Comparison of ENCODE assay signal across 22 cellular contexts in genomic region chr3:194539498-194539897, GRCh38.
"Had no signal": no experiment of that assay in that cellular context is flagged by ENCODE, and none has a peak within 500 bp of the region (broad histone marks: within the 10 kb centered on the region; RNA-seq: fewer than 3 reads in every experiment).

No MANE protein-coding gene starts in this region.

- H3K36me3 ChIP-seq: colonic mucosa, esophagus squamous epithelium, gastroesophageal sphincter, heart left ventricle, left lung, lower lobe of right lung had no signal

- H3K4me1 Mint-ChIP-seq: endodermal cell had no signal

- H3K4me2 ChIP-seq: hepatocyte had no signal

- H3K36me3 Mint-ChIP-seq: mesothelial cell of epicardium had no signal

- H2AFZ ChIP-seq: hepatocyte had no signal

- DNase-seq: colonic mucosa; cortex of kidney; effector CD8-positive, alpha-beta T cell; effector memory CD8-positive, alpha-beta T cell; endodermal cell; erythroblast; esophagus squamous epithelium; foreskin keratinocyte; heart left ventricle; left cardiac atrium; left lung; left ventricle myocardium superior; lower lobe of right lung; mesenchymal stem cell; mucosa of descending colon; naive B cell had no signal

- H3K9me3 ChIP-seq: colonic mucosa, mucosa of descending colon had no signal

- H3K4me3 Mint-ChIP-seq: dendritic cell treated with granulocyte-macrophage colony-stimulating factor and Interleukin-4, amounts not matched to agents 40 ng/mL and 50 ng/mL, for 4 days; effector memory CD8-positive, alpha-beta T cell; endodermal cell; mesothelial cell of epicardium; naive B cell had no signal

- H3K27me3 Mint-ChIP-seq: dendritic cell treated with granulocyte-macrophage colony-stimulating factor and Interleukin-4, amounts not matched to agents 40 ng/mL and 50 ng/mL, for 4 days had no signal

- H3K27me3 ChIP-seq: colonic mucosa, esophagus squamous epithelium, foreskin keratinocyte, gastroesophageal sphincter, heart left ventricle, hepatocyte, left lung had no signal

- H3K27ac Mint-ChIP-seq: effector memory CD8-positive, alpha-beta T cell; endodermal cell; mesothelial cell of epicardium had no signal

- H3K27ac ChIP-seq: colonic mucosa, epithelial cell of prostate, esophagus squamous epithelium, foreskin keratinocyte, gastroesophageal sphincter, hepatocyte, left lung, lower lobe of right lung had no signal

- ATAC-seq: effector memory CD8-positive, alpha-beta T cell; esophagus mucosa; foreskin keratinocyte; gastroesophageal sphincter; heart left ventricle; left cardiac atrium; left lung; left ventricle myocardium superior; lower lobe of right lung; mucosa of descending colon had no signal

- H3K9me3 Mint-ChIP-seq: effector memory CD8-positive, alpha-beta T cell had no signal

- H3K4me3 ChIP-seq: colonic mucosa, esophagus squamous epithelium, gastroesophageal sphincter, heart left ventricle, hepatocyte, left lung, lower lobe of right lung, mucosa of descending colon had no signal
